8 cellular contexts compared by ENCODE assay signal in the genomic region with DNA sequence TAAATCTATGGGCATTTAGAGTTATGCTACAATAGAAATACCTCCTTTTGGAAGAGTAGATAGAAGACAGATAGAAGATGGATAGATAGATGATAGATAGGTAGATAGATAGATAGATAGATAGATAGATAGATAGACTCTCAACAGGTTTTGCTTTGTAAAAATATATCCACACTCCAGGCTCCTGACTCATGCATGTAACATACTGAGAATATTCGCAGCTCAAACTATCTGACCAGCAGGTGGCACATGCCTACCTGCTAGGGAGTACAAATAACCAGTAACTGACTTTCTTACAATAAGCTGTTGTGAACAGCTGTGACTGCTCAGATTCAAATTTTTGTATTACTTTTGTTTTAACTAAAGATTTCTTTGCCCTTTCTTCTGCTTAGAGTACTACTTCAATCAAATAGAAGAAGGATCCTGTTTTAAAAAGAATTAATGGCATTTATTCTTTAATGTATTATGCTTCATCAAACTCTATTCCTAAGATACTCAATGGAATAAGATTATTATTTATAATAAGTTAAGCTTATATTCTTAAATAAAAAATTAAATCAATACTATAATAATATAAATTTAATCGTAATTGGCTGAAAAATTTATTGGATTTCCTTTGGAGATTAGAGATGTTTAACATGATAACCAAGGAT. TPM values are rescaled to one million over a fixed set of nuclear protein-coding genes. Genes with fewer than 3 reads are reported as not detected.
DNase-seq lines count a peak whose midpoint lies in the region; ATAC-seq, FAIRE-seq and TF ChIP-seq lines count a peak whose summit lies in the region.

No MANE protein-coding gene starts in this region.

- no peaks in the 10 kb centered on the region for H3K36me3 ChIP-seq in keratinocyte (ENCODE audit: control insufficient read depth in 2 of 2, extremely low read depth in 1 of 2, insufficient read depth in 2 of 2, low read length in 2 of 2)

- H3K9me1 ChIP-seq in keratinocyte (ENCODE audit: control insufficient read depth, extremely low read depth, insufficient read depth, low read length): no peaks in the 10 kb centered on the region

- H3K27ac ChIP-seq in keratinocyte (ENCODE audit: control insufficient read depth, insufficient read depth, low read length): no peak overlapping the region

- no peak overlapping the region for H3K4me2 ChIP-seq in keratinocyte (ENCODE audit: control insufficient read depth, extremely low read depth, insufficient read depth, low read depth, low read length)

- ATAC-seq in GM19043 (IDR thresholded peaks at IDR 0.05; ENCODE audit: low read depth, unreplicated experiment) (peak; percentile 85), HG03196 (IDR thresholded peaks at IDR 0.05; ENCODE audit: unreplicated experiment) (peak; percentile 92), GM21723 (IDR thresholded peaks at IDR 0.05; ENCODE audit: unreplicated experiment) (no peak)

- peaks cover 12% of the 10 kb centered on the region for H3K4me1 ChIP-seq in keratinocyte (ENCODE audit: control insufficient read depth, extremely low read depth, insufficient read depth, low read length)

- in situ Hi-C loops in Caki2 (cut with HindIII; ENCODE audit: low pct_unique_long_range_greater_than_20kb, low sequenced_read_pairs): no loop called here

- no peak overlapping the region for H3K9ac ChIP-seq in keratinocyte (ENCODE audit: control insufficient read depth, extremely low read depth, insufficient read depth, low read length)

- DNase-seq in Caki2 (ENCODE audit: low read depth) (peak; percentile 73), NCI-H82 treated with DMSO at 0.1 percent for 48 hours (lab: John Stamatoyannopoulos, UW; ENCODE audit: unreplicated experiment) (peak; percentile 82), amniotic epithelial cell (ENCODE audit: low read depth) (peak; percentile 71), keratinocyte (ENCODE audit: low read depth, low spot score) (no peak), occipital lobe (lab: John Stamatoyannopoulos, UW) (no peak)

- no peak overlapping the region for H2AFZ ChIP-seq in keratinocyte (ENCODE audit: control insufficient read depth, low read length)

- H3K4me3 ChIP-seq in keratinocyte (ENCODE audit: control insufficient read depth in 2 of 3, extremely low read depth in 1 of 3, insufficient read depth in 2 of 3, low read depth in 1 of 3, low read length in 3 of 3): no peak overlapping the region

- dilution Hi-C loops in keratinocyte (cut with MboI; ENCODE audit: extremely low pct_ligation_motif_present, low sequenced_read_pairs): no loop called here

- no peaks in the 10 kb centered on the region for H4K20me1 ChIP-seq in keratinocyte (ENCODE audit: control insufficient read depth, extremely low read depth, insufficient read depth, low read length)

- peak; percentile 60 for FAIRE-seq in keratinocyte (lab: Jason Lieb, UNC)

- no peaks in the 10 kb centered on the region for H3K9me3 ChIP-seq in keratinocyte (ENCODE audit: control insufficient read depth, low read depth, low read length)

- H3K27me3 ChIP-seq in keratinocyte (ENCODE audit: control insufficient read depth, extremely low read depth, insufficient read depth, low read length): no peaks in the 10 kb centered on the region

- TF ChIP-seq CTCF in keratinocyte (optimal IDR thresholded peaks at IDR 0.05 in 1 of 3, IDR thresholded peaks at IDR 0.05 in 1 of 3, conservative IDR thresholded peaks at IDR 0.05 in 1 of 3; ENCODE audit: extremely low read depth in 1 of 3, insufficient read depth in 2 of 3, low read length in 3 of 3): peak; percentile 61 to 74 (median 69)

- no peaks in the 10 kb centered on the region for H3K79me2 ChIP-seq in keratinocyte (ENCODE audit: control insufficient read depth, insufficient read depth, low read length)

RNA-seq across cellular contexts. Expression of a gene that starts 15.8 kb away (rescaled TPM):
- total RNA-seq in Caki2 (2014; rRNA removed; shearing (Covaris generic); ENCODE audit: low replicate concordance): 17.1 and 20.4 TPM in 2 replicates
- polyA plus RNA-seq in keratinocyte: 13.9 to 25.7 TPM (median 16.1 TPM) in 3 replicates
- polyA plus RNA-seq in keratinocyte (2011; ENCODE audit: low read depth): 23.0 TPM
- 9.2 and 19.1 TPM in 2 replicates for polyA plus RNA-seq in keratinocyte (2011; cell fraction: cytosol; rRNA removed)
- 24.2 and 31.8 TPM in 2 replicates for polyA plus RNA-seq in keratinocyte (2011; cell fraction: nucleus; rRNA removed)
- 9.9 TPM in 2 replicates for polyA plus RNA-seq in keratinocyte (2012; ENCODE audit: low replicate concordance)
- polyA minus RNA-seq in keratinocyte: 3.2 to 25.7 TPM (median 12.2 TPM) in 3 replicates
- 9.6 TPM for polyA minus RNA-seq in keratinocyte (2011; cell fraction: cytosol; rRNA and poly(A)+ RNA removed)
- 20.7 and 32.1 TPM in 2 replicates for polyA minus RNA-seq in keratinocyte (2011; cell fraction: nucleus; rRNA and poly(A)+ RNA removed)
- total RNA-seq in occipital lobe: 4.8 TPM

Comparison
In these comparisons a context has a peak if more than half of its experiments do, and no peak if none do; other contexts are left out.
1. DNase-seq: peak in Caki2 (single experiment), NCI-H82 treated with DMSO at 0.1 percent for 48 hours (single experiment) and amniotic epithelial cell (single experiment); none in keratinocyte (single experiment) and occipital lobe (single experiment).